8 cellular contexts compared by ENCODE assay signal in the genomic region with DNA sequence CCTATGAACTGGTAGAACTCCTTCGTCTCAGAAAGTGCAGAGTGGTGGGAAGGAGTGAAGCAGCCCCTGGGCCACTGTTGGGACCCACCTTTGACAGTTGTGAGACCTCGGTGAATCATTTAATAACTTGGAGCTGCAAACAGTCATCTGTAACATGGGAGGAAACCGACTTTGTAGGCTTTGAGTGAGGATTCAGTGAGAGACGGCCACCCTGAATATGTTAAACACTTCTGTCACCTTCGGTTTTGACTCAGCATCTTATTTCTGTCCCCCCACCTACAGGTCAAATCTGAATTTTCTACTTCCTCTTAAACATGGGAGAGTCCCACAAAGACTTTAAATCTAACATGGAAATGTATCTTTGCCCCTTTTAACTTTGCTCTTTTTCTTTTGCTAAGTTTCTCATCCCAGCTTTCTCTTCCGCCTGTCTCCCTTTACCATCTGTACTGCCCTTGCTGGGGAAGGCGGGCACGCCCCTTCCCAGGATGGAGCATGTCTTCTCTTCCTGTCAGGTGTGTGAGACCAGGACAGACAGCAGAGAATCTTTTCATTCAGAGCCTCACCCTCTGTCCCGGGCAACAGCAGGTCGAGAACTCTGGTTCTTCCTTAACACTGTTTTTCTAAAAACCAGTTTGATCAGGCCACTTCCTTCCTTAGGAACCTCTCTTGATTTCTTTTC. TPM values are rescaled to one million over a fixed set of nuclear protein-coding genes. Genes with fewer than 3 reads are reported as not detected.
DNase-seq lines count a peak whose midpoint lies in the region; ATAC-seq and TF ChIP-seq lines count a peak whose summit lies in the region.

No MANE protein-coding gene starts in this region.

- H3K27ac Mint-ChIP-seq in activated CD4-positive, alpha-beta T cell treated with anti-CD3 and anti-CD28 coated beads, Interleukin-2, amount 10 ng/mL, durations not matched to agents 24 days and 14 days, result peak overlapping the region; percentile 94

- H3K27ac ChIP-seq in VCaP, result peak overlapping the region; percentile 48

- DNase-seq in activated CD4-positive, alpha-beta T cell treated with anti-CD3 and anti-CD28 coated beads, Interleukin-2, amount 10 ng/mL, durations not matched to agents 24 days and 14 days, result peak; percentile 66
- no peak for DNase-seq in activated CD4-positive, alpha-beta T cell treated with anti-CD3 and anti-CD28 coated beads, Interleukin-2, amount 50 U/mL, for 4 hours
- peak in 2 of 3 donors; percentile 12 to 21 for DNase-seq in stimulated activated CD4-positive, alpha-beta T cell treated with anti-CD3 and anti-CD28 coated beads, TNF-alpha, amount 100 ng/mL, for 48 hours (ENCODE audit: low read depth in 3 of 3)
- no peak for DNase-seq in T-helper 9 cell
- DNase-seq in dermis blood vessel endothelial cell, result no peak
- no peak for DNase-seq in NCI-H446 treated with DMSO at 0.1 percent for 48 hours (lab: John Stamatoyannopoulos, UW)

- H3K27me3 Mint-ChIP-seq in activated CD4-positive, alpha-beta T cell treated with anti-CD3 and anti-CD28 coated beads, Interleukin-2, amount 10 ng/mL, durations not matched to agents 24 days and 14 days, result no peaks in the 10 kb centered on the region

- H3K9me3 Mint-ChIP-seq in activated CD4-positive, alpha-beta T cell treated with anti-CD3 and anti-CD28 coated beads, Interleukin-2, amount 10 ng/mL, durations not matched to agents 24 days and 14 days, result no peaks in the 10 kb centered on the region

- TF ChIP-seq CTCF in VCaP (conservative IDR thresholded peaks at IDR 0.05), result no peak

- peaks cover 33% of the 10 kb centered on the region for H3K4me1 Mint-ChIP-seq in activated CD4-positive, alpha-beta T cell treated with anti-CD3 and anti-CD28 coated beads, Interleukin-2, amount 10 ng/mL, durations not matched to agents 24 days and 14 days

- peak overlapping the region; percentile 71 for H3K4me3 Mint-ChIP-seq in activated CD4-positive, alpha-beta T cell treated with anti-CD3 and anti-CD28 coated beads, Interleukin-2, amount 10 ng/mL, durations not matched to agents 24 days and 14 days

- peaks cover 68% of the 10 kb centered on the region for H3K36me3 Mint-ChIP-seq in activated CD4-positive, alpha-beta T cell treated with anti-CD3 and anti-CD28 coated beads, Interleukin-2, amount 10 ng/mL, durations not matched to agents 24 days and 14 days (ENCODE audit: low read depth)

- peak; percentile 91 for ATAC-seq in HG02642 (IDR thresholded peaks at IDR 0.05; ENCODE audit: poor library complexity, unreplicated experiment)

- intact Hi-C loops in activated CD4-positive, alpha-beta T cell treated with anti-CD3 and anti-CD28 coated beads, Interleukin-2, amount 10 ng/mL, durations not matched to agents 24 days and 14 days (cut with micrococcal nuclease), result loop anchor here (2.0 kb wide), 1 partner anchor 37 kb away; a partner anchor contains a TSS

RNA-seq across cellular contexts. Expression of a gene that starts 37.1 kb away (rescaled TPM):
- total RNA-seq in activated CD4-positive, alpha-beta T cell treated with anti-CD3 and anti-CD28 coated beads, Interleukin-2, amount 10 ng/mL, durations not matched to agents 24 days and 14 days, result 59.2 and 64.7 TPM in 2 replicates
- total RNA-seq in dermis blood vessel endothelial cell, result 61.4 and 65.9 TPM in 2 replicates

RNA-seq across cellular contexts. Expression of a gene that starts 45.1 kb away (rescaled TPM):
- total RNA-seq in activated CD4-positive, alpha-beta T cell treated with anti-CD3 and anti-CD28 coated beads, Interleukin-2, amount 10 ng/mL, durations not matched to agents 24 days and 14 days, result 0.05 and 0.21 TPM in 2 replicates
- total RNA-seq in dermis blood vessel endothelial cell, result 6.3 and 7.3 TPM in 2 replicates

Comparison
In these comparisons a context has a peak if more than half of its experiments do, and no peak if none do; other contexts are left out.
1. DNase-seq: peak in activated CD4-positive, alpha-beta T cell treated with anti-CD3 and anti-CD28 coated beads, Interleukin-2, amount 10 ng/mL, durations not matched to agents 24 days and 14 days (single experiment) and stimulated activated CD4-positive, alpha-beta T cell treated with anti-CD3 and anti-CD28 coated beads, TNF-alpha, amount 100 ng/mL, for 48 hours (2 of 3); none in activated CD4-positive, alpha-beta T cell treated with anti-CD3 and anti-CD28 coated beads, Interleukin-2, amount 50 U/mL, for 4 hours (0 of 2), T-helper 9 cell (single experiment), dermis blood vessel endothelial cell (single experiment) and NCI-H446 treated with DMSO at 0.1 percent for 48 hours (single experiment).